In genomic region chr16:4693956-4694663, GRCh38 we compare ENCODE assay signal across 8 cellular contexts. TPM values are rescaled to one million over a fixed set of nuclear protein-coding genes. Genes with fewer than 3 reads are reported as not detected.
DNase-seq lines count a peak whose midpoint lies in the region; ATAC-seq, FAIRE-seq and TF ChIP-seq lines count a peak whose summit lies in the region.

No MANE protein-coding gene starts in this region.

- TF ChIP-seq CTCF in GM12865 (IDR thresholded peaks at IDR 0.05; ENCODE audit: insufficient read depth, low read depth, low read length, missing control alignments) (no peak), kidney (IDR thresholded peaks at IDR 0.05; ENCODE audit: borderline replicate concordance, extremely low read depth, insufficient read depth) (no peak)

- ATAC-seq in HG02973 (IDR thresholded peaks at IDR 0.05; ENCODE audit: unreplicated experiment) (peak; percentile 1), HG03045 (IDR thresholded peaks at IDR 0.05; ENCODE audit: unreplicated experiment) (no peak)

- peak overlapping the region; percentile 84 to 89 for H3K27ac ChIP-seq in kidney (ENCODE audit: low read depth in 2 of 2, low read length in 2 of 2)

- peak overlapping the region; percentile 58 to 69 for H3K9ac ChIP-seq in kidney (ENCODE audit: low read length in 2 of 2)

- H3K36me3 ChIP-seq in kidney (ENCODE audit: control insufficient read depth in 1 of 2, insufficient read depth in 2 of 2, low read length in 2 of 2): peaks cover 6 to 16% of the 10 kb centered on the region in 2 donors

- peaks cover 3 to 34% of the 10 kb centered on the region in 2 donors for H3K4me1 ChIP-seq in kidney (ENCODE audit: control insufficient read depth in 1 of 2, insufficient read depth in 1 of 2, low read depth in 1 of 2, low read length in 2 of 2)

- no peak for FAIRE-seq in kidney (lab: Jason Lieb, UNC)

- intact Hi-C loops in kidney (cut with DNase I): no loop called here

- H3K9me3 ChIP-seq in kidney (ENCODE audit: control insufficient read depth in 1 of 2, low read length in 2 of 2): no peaks in the 10 kb centered on the region

- peak overlapping the region; percentile 81 for H3K4me3 ChIP-seq in GM12865 (ENCODE audit: low read depth, low read length)
- peak overlapping the region; percentile 71 to 77 for H3K4me3 ChIP-seq in kidney (ENCODE audit: low read length in 2 of 2)

- peak; percentile 55 for DNase-seq in GM12865 (ENCODE audit: low read depth)
- DNase-seq in T-helper 9 cell: peak; percentile 39
- peak; percentile 50 for DNase-seq in central memory CD4-positive, alpha-beta T cell
- DNase-seq in kidney: peak; percentile 89
- DNase-seq in stimulated activated CD4-positive, alpha-beta T cell treated with anti-CD3 and anti-CD28 coated beads, Interleukin-4, amount 100 ng/mL, for 24 hours: peak; percentile 44
- DNase-seq in DMS79 (lab: John Stamatoyannopoulos, UW): no peak

RNA-seq across cellular contexts. Expression of gene NUDT16L1, which starts 0.7 kb away (rescaled TPM):
- 30.6 TPM for total RNA-seq in kidney
- polyA plus RNA-seq in kidney (ENCODE audit: insufficient read depth, low read depth, low replicate concordance): 69.4 TPM

RNA-seq across cellular contexts. Expression of gene ANKS3, which starts 40.0 kb away (rescaled TPM):
- 27.6 TPM for total RNA-seq in kidney
- polyA plus RNA-seq in kidney (ENCODE audit: insufficient read depth, low read depth, low replicate concordance): 20.7 TPM

RNA-seq across cellular contexts. Expression of gene DNAAF8, which starts 40.2 kb away (rescaled TPM):
- total RNA-seq in kidney: 1.8 TPM
- 4.0 TPM for polyA plus RNA-seq in kidney (ENCODE audit: insufficient read depth, low read depth, low replicate concordance)
